8 cellular contexts compared by ENCODE assay signal in the genomic region with DNA sequence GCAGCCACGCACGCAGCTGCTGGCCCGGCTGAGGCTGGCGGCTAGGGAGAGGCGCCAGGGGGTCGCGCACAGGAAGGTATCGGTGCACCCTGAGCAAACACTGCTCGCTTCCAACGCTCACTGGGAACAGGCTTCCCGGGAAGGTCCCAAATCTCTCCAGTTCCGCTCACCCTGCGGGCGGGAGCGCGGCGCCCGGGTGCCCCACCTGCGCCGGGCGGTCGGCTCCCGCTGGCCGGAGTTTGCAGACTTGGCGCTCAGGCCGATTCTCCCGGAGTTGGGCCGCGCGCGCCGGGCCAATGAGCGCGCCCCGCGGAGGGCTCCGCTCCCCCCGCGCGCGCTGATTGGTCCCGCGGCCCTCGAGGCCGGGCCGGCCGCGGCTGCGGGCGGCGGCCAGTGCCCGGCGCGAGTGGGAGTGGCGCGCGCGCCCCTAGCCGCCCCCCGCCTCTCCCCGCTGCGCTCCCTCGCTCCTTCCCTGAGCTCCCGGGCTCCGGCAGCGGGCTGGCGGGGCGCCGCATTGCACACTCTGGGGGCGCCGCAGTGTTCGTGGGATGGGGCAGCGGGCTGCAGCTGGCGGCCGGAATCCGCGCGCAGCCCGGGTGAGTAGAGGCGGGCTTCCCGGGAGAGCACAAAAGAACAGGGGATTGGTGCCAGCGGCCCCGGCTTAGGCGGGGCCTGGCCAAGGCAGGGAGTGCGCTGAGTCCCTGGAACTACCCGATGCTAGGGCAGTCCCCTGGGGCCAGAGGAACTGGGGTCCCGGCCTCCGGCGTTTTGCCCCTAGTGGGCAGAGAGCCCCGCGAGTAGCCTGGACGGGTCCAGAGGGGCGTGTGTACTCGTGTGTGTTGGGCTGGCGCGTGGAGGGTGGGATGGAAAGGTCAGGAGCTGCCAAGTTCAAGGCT. TPM values are rescaled to one million over a fixed set of nuclear protein-coding genes. Genes with fewer than 3 reads are reported as not detected.
DNase-seq lines count a peak whose midpoint lies in the region; ATAC-seq and TF ChIP-seq lines count a peak whose summit lies in the region.

A gene with protein sequence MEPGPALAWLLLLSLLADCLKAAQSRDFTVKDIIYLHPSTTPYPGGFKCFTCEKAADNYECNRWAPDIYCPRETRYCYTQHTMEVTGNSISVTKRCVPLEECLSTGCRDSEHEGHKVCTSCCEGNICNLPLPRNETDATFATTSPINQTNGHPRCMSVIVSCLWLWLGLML (plus strand): TSS at position 461 of the 896 bp plus-strand sequence. CDS start 107,122 bp downstream, outside the sequence.

- no peak within 1 kb of the TSS for H2BK5ac ChIP-seq in IMR-90 (ENCODE audit: low read depth, low read length, poor library complexity, severe bottlenecking)

- H3K27ac ChIP-seq in IMR-90 (ENCODE audit: insufficient read depth, low read length): no peak within 1 kb of the TSS
- peak within 1 kb of the TSS; percentile 40; the same call in 1 of the 2 replicates for H3K27ac ChIP-seq in SJSA1
- H3K27ac ChIP-seq in tibial artery: peak within 1 kb of the TSS; percentile 52 to 60

- H3K9me3 Mint-ChIP-seq in mesothelial cell of epicardium: peaks cover 5% of the 10 kb centered on the region

- peak within 1 kb of the TSS; percentile 77 for H3K4me2 ChIP-seq in IMR-90 (ENCODE audit: low read depth, low read length)

- POLR2A ChIA-PET in IMR-90 (lab: Charles Lee; ENCODE audit: unreplicated experiment): no interaction called here

- peak within 1 kb of the TSS; percentile 88 for H3K4me3 Mint-ChIP-seq in mesothelial cell of epicardium

- H3K9ac ChIP-seq in IMR-90 (ENCODE audit: low read depth, low read length): no peak within 1 kb of the TSS

- no peaks in the 10 kb centered on the region for H3K9me3 ChIP-seq in IMR-90 (ENCODE audit: control insufficient read depth, insufficient read depth, low read length)
- H3K9me3 ChIP-seq in SJSA1 (replicated peaks): 0 out of 2 replicates have a peak, but pooled peaks cover 3% of the 10 kb centered on the region
- no peaks in the 10 kb centered on the region for H3K9me3 ChIP-seq in tibial artery

- peaks cover 3% of the 10 kb centered on the region for H3K36me3 Mint-ChIP-seq in mesothelial cell of epicardium

- no peak within 1 kb of the TSS for H4K91ac ChIP-seq in IMR-90 (ENCODE audit: insufficient read depth, low read depth, low read length)

- 3% methylated on average over 28 of the region's 96 CpGs; no CpG with 5 or more reads in 1 of the 2 experiments for WGBS in IMR-90 (ENCODE audit: extremely low coverage in 2 of 2, insufficient read length in 1 of 2), 2 experiments

- no peak within 1 kb of the TSS; the same call in 1 of the 2 replicates for H3K14ac ChIP-seq in IMR-90 (replicated peaks; ENCODE audit: low read depth, low read length)

- H3K23ac ChIP-seq in IMR-90 (ENCODE audit: low read depth, low read length): peak within 1 kb of the TSS; percentile 41; the same call in 1 of the 2 replicates

- peak; percentile 76 for DNase-seq in ELF-1 (ENCODE audit: low read depth, low spot score)
- DNase-seq in IMR-90: peak; percentile 52
- DNase-seq in SJSA1 (ENCODE audit: low read depth in 1 of 2, low spot score in 2 of 2): peak; percentile 67 to 85
- DNase-seq in epithelial cell of proximal tubule (ENCODE audit: low read depth): no peak
- DNase-seq in mesothelial cell of epicardium (ENCODE audit: low spot score in 2 of 2, unreplicated experiment in 2 of 2): peak; percentile 74 to 83
- DNase-seq in tibial artery: peak; percentile 30 to 76
- no peak for DNase-seq in NAMALWA (ENCODE audit: low spot score)

- peak within 1 kb of the TSS; percentile 97 for H2AFZ ChIP-seq in IMR-90 (replicated peaks; ENCODE audit: low read length, poor library complexity)

- no peak within 1 kb of the TSS for H2BK15ac ChIP-seq in IMR-90 (ENCODE audit: low read depth, low read length)

- TF ChIP-seq CTCF in IMR-90 (conservative IDR thresholded peaks at IDR 0.05; ENCODE audit: low read depth, low read length) (no peak), epithelial cell of proximal tubule (conservative IDR thresholded peaks at IDR 0.05; ENCODE audit: low read depth, low read length) (peak; percentile 11), mesothelial cell of epicardium (IDR thresholded peaks at IDR 0.05; ENCODE audit: unreplicated experiment) (no peak), tibial artery (IDR thresholded peaks at IDR 0.05) (no peak)

- no peaks in the 10 kb centered on the region for H4K20me1 ChIP-seq in IMR-90 (ENCODE audit: insufficient read depth, low read length)

- peaks cover 1% of the 10 kb centered on the region for H3K27me3 Mint-ChIP-seq in mesothelial cell of epicardium (ENCODE audit: low read depth)

- H3K4ac ChIP-seq in IMR-90 (ENCODE audit: low read depth, low read length): no peak within 1 kb of the TSS; the same call in 1 of the 2 replicates

- ATAC-seq in GM21737 (IDR thresholded peaks at IDR 0.05; ENCODE audit: unreplicated experiment): peak; percentile 88
- ATAC-seq in IMR-90 (ENCODE audit: low read depth): peak; percentile 100

- in situ Hi-C loops in IMR-90 (cut with MboI; ENCODE audit: low sequenced_read_pairs): no loop called here

- peaks cover 35% of the 10 kb centered on the region for H3K4me1 Mint-ChIP-seq in mesothelial cell of epicardium

- H3K27me3 ChIP-seq in IMR-90 (ENCODE audit: control insufficient read depth, insufficient read depth, low read length) (peaks cover 14% of the 10 kb centered on the region), SJSA1 (replicated peaks) (no peaks in the 10 kb centered on the region), tibial artery (peaks cover 0 to 11% of the 10 kb centered on the region in 2 donors)

- H3K36me3 ChIP-seq in IMR-90 (ENCODE audit: control insufficient read depth, insufficient read depth, low read length) (no peaks in the 10 kb centered on the region), SJSA1 (peaks cover 7% of the 10 kb centered on the region), tibial artery (no peaks in the 10 kb centered on the region)

- intact Hi-C loops in IMR-90 (cut with micrococcal nuclease): loop anchor here (5.0 kb wide), 1 partner anchor 232 kb away; no protein-coding TSS in a partner anchor
- intact Hi-C loops in tibial artery (cut with DNase I; ENCODE audit: low total_unique reads): no loop called here

- no peak within 1 kb of the TSS for H2BK120ac ChIP-seq in IMR-90 (ENCODE audit: low read depth, low read length)

- CTCF ChIA-PET in IMR-90 (lab: Yijun Ruan, JAX): interaction anchor here (0.7 kb wide), 1 partner anchor 9 kb away, joined by 3 read pairs; no protein-coding TSS in a partner anchor

- peak within 1 kb of the TSS; percentile 88 for H3K27ac Mint-ChIP-seq in mesothelial cell of epicardium

- no peak within 1 kb of the TSS for H2AK5ac ChIP-seq in IMR-90 (ENCODE audit: low read depth, low read length)

- TF ChIP-seq RAD21 in IMR-90 (IDR thresholded peaks at IDR 0.05; ENCODE audit: low read length): no peak

- H2AK9ac ChIP-seq in IMR-90 (replicated peaks; ENCODE audit: low read depth, low read length, poor library complexity): peak within 1 kb of the TSS; percentile 68

- peak within 1 kb of the TSS; percentile 3; the same call in 1 of the 2 replicates for H3K56ac ChIP-seq in IMR-90 (ENCODE audit: extremely low read depth, insufficient read depth, low read length)

- no peaks in the 10 kb centered on the region for H3K9me1 ChIP-seq in IMR-90 (ENCODE audit: insufficient read depth, low read length)

- no peak within 1 kb of the TSS for H4K5ac ChIP-seq in IMR-90 (ENCODE audit: low read depth, low read length)

- dilution Hi-C loops in IMR-90 (cut with HindIII; ENCODE audit: low sequenced_read_pairs, unreplicated experiment): no loop called here

- peak within 1 kb of the TSS; percentile 56 for H3K4me3 ChIP-seq in IMR-90 (ENCODE audit: insufficient read depth, low read depth, low read length)
- H3K4me3 ChIP-seq in SJSA1: peak within 1 kb of the TSS; percentile 97
- peak within 1 kb of the TSS; percentile 77 for H3K4me3 ChIP-seq in epithelial cell of proximal tubule (ENCODE audit: low read depth, low read length)
- H3K4me3 ChIP-seq in tibial artery: peak within 1 kb of the TSS; percentile 62 to 77

- H4K8ac ChIP-seq in IMR-90 (ENCODE audit: low read depth in 2 of 2, low read length in 2 of 2): no peak within 1 kb of the TSS

- H3K4me1 ChIP-seq in IMR-90 (ENCODE audit: control insufficient read depth, insufficient read depth, low read length) (0 out of 2 replicates have a peak, but pooled peaks cover 3% of the 10 kb centered on the region), SJSA1 (replicated peaks) (peaks cover 17% of the 10 kb centered on the region), tibial artery (peaks cover 0 to 22% (median 16%) of the 10 kb centered on the region in 4 donors)

- no peaks in the 10 kb centered on the region for H3K79me1 ChIP-seq in IMR-90 (ENCODE audit: low read depth in 1 of 2, low read length in 2 of 2)

- no peak for TF ChIP-seq POLR2A in IMR-90 (IDR thresholded peaks at IDR 0.05; ENCODE audit: low read depth, low read length)

- no peak within 1 kb of the TSS for H3K18ac ChIP-seq in IMR-90 (ENCODE audit: low read depth, low read length)

- H2BK20ac ChIP-seq in IMR-90 (ENCODE audit: low read depth, low read length): no peak within 1 kb of the TSS

- no TSS peak for BruUV-seq in IMR-90 (replicated peaks; lab: Mats Ljungman, UMichigan)

TF ChIP-seq in IMR-90, 13 proteins besides CTCF, POLR2A, EP300 and RAD21 (continues in another document):
- TF ChIP-seq CHD1 (IDR thresholded peaks at IDR 0.05; ENCODE audit: low read depth, low read length): no peak
- TF ChIP-seq MAZ (IDR thresholded peaks at IDR 0.05; ENCODE audit: borderline replicate concordance, low read depth, low read length): peak; percentile 35; the same call in 1 of the 2 replicates
- no peak for TF ChIP-seq RCOR1 (IDR thresholded peaks at IDR 0.05; ENCODE audit: insufficient replicate concordance, low read length)
- TF ChIP-seq SMC3 (IDR thresholded peaks at IDR 0.05; ENCODE audit: low read depth, low read length): no peak
- TF ChIP-seq, protein P1, sequence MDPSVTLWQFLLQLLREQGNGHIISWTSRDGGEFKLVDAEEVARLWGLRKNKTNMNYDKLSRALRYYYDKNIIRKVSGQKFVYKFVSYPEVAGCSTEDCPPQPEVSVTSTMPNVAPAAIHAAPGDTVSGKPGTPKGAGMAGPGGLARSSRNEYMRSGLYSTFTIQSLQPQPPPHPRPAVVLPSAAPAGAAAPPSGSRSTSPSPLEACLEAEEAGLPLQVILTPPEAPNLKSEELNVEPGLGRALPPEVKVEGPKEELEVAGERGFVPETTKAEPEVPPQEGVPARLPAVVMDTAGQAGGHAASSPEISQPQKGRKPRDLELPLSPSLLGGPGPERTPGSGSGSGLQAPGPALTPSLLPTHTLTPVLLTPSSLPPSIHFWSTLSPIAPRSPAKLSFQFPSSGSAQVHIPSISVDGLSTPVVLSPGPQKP (IDR thresholded peaks at IDR 0.05; ENCODE audit: borderline replicate concordance, low read depth, low read length): no peak
- no peak for TF ChIP-seq FOS (IDR thresholded peaks at IDR 0.05; ENCODE audit: low read depth, low read length)

RNA-seq across cellular contexts. Expression of the gene that starts here (rescaled TPM):
- total RNA-seq in IMR-90 (2012; rRNA removed) (0.90 and 1.4 TPM in 2 replicates), epithelial cell of proximal tubule (7.5 and 7.9 TPM in 2 replicates), mesothelial cell of epicardium (16.2 to 17.4 TPM (median 16.6 TPM) in 3 replicates)
- 0.49 and 0.87 TPM in 2 replicates for polyA plus RNA-seq in IMR-90 (2012; rRNA removed)
- 0.32 and 0.39 TPM in 2 replicates for polyA plus RNA-seq in IMR-90 (2012; cell fraction: cytosol; rRNA removed)
- 0.18 and 0.52 TPM in 2 replicates for polyA plus RNA-seq in IMR-90 (2012; cell fraction: nucleus; rRNA removed; ENCODE audit: low replicate concordance)
- total RNA-seq in SJSA1 (2014; rRNA removed; shearing (Covaris generic)): 9.0 and 15.0 TPM in 2 replicates

Comparison
In these comparisons a context has a peak if more than half of its experiments do, and no peak if none do; other contexts are left out.
1. DNase-seq: peak in ELF-1 (single experiment), IMR-90 (single experiment), SJSA1 (2 of 2), mesothelial cell of epicardium (2 of 2) and tibial artery (2 of 2); none in epithelial cell of proximal tubule (single experiment) and NAMALWA (single experiment).
2. Peak in every context shown above with its lines, with median percentiles within 50 percentile points of each other: H3K4me3 ChIP-seq.